Comparison of ENCODE assay signal across 16 cellular contexts in genomic region chr14:76894308-76894707, GRCh38.
"Had no signal": no experiment of that assay in that cellular context is flagged by ENCODE, and none has a peak within 500 bp of the region (broad histone marks: within the 10 kb centered on the region; RNA-seq: fewer than 3 reads in every experiment).

No MANE protein-coding gene starts in this region.

- ATAC-seq: gastrocnemius medialis, heart right ventricle, left colon, sciatic nerve had no signal

- DNase-seq: activated CD4-positive, CD25-positive, alpha-beta regulatory T cell treated with anti-CD3 and anti-CD28 coated beads, Interleukin-2, amount 50 U/mL, for 72 hours; activated naive CD4-positive, alpha-beta T cell treated with anti-CD3 and anti-CD28 coated beads for 36 hours; activated T-cell treated with anti-CD3 and anti-CD28 coated beads for 4 hours; endodermal cell; erythroblast; gastrocnemius medialis; heart right ventricle; left colon; midbrain; tibial artery; uterus had no signal

- H3K9me3 ChIP-seq: tibial artery had no signal

- H2AFZ ChIP-seq: neural progenitor cell had no signal

- H3K27ac Mint-ChIP-seq: activated naive CD4-positive, alpha-beta T cell treated with anti-CD3 and anti-CD28 coated beads for 36 hours; endodermal cell; neural progenitor cell had no signal

- FAIRE-seq: islet of Langerhans had no signal

- H3K4me1 Mint-ChIP-seq: endodermal cell, neural progenitor cell had no signal

- H3K4me3 Mint-ChIP-seq: activated naive CD4-positive, alpha-beta T cell treated with anti-CD3 and anti-CD28 coated beads for 36 hours; endodermal cell; neural progenitor cell had no signal

- H3K36me3 ChIP-seq: ascending aorta, gastrocnemius medialis, heart right ventricle, neural progenitor cell, tibial artery, uterus had no signal

- H3K36me3 Mint-ChIP-seq: neural progenitor cell had no signal

- H3K9ac ChIP-seq: neural progenitor cell had no signal

- H3K4me1 ChIP-seq: ascending aorta, gastrocnemius medialis, heart right ventricle, neural progenitor cell, tibial artery, uterus had no signal

- H3K27me3 ChIP-seq: ascending aorta, gastrocnemius medialis, heart right ventricle, neural progenitor cell, tibial artery, uterus had no signal

- H3K4me2 ChIP-seq: neural progenitor cell had no signal

- H3K4me3 ChIP-seq: ascending aorta, gastrocnemius medialis, heart right ventricle, lung, neural progenitor cell, tibial artery, uterus had no signal

- H3K27ac ChIP-seq: ascending aorta, gastrocnemius medialis, heart right ventricle, neural progenitor cell, tibial artery, uterus had no signal
